Comparison of ENCODE assay signal across 20 cellular contexts in the genomic region with DNA sequence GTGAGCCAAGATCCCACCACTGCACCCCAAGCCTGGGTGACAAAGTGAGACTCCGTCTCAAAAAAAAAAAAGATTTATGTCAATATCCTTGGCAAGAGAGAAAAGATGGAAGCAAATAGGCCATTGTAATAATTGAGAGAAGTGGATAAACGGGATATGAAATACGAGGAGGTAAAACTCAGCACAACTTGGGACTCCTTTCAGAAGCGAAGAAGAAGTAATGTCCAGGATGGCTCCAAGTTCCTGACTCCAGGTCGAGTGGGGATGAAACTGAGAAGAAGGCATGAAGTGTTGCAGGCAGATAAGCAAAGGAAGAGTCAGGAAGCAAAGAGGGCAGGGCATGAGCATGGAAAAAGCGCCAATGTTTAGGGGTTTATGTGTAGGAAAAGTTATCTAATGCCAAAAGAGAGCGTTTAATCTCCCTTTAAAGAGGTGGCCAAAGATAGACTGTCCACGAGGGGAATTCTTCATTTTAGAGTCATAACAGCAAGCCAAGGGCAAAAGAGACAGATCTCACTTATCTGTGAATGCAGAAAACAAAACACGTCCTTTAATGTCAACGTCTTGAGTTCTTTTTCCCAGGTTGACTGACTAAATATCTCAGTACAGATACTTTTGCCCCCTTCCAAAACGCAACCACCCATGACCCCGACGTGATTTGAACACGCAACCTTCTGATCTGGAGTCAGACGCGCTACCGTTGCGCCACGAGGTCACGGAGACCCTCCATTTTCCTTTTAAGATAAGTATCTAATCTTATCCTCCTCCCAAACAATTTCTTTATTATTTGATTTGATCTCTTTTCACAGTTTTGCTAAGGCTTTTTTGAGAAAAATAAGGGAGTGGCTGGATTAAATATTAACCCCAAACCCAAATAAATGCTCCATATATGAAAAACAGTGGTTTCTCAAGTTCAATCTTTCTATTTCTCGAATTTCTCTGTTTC. TPM values are rescaled to one million over a fixed set of nuclear protein-coding genes. Genes with fewer than 3 reads are reported as not detected.
DNase-seq lines count a peak whose midpoint lies in the region; ATAC-seq and TF ChIP-seq lines count a peak whose summit lies in the region.
"Had no signal": no experiment of that assay in that cellular context is flagged by ENCODE, and none has a peak within 500 bp of the region (broad histone marks: within the 10 kb centered on the region; RNA-seq: fewer than 3 reads in every experiment).

No MANE protein-coding gene starts in this region.

- no peaks in the 10 kb centered on the region; the same call in 1 of the 2 replicates for H3K4me1 ChIP-seq in HUES64 (ENCODE audit: insufficient read depth, low read length)
- H3K4me1 ChIP-seq in endodermal cell (ENCODE audit: control insufficient read depth, insufficient read depth, low read length), result no peaks in the 10 kb centered on the region
- H3K4me1 ChIP-seq: pancreas, thyroid gland had no signal

- H3K9me3 ChIP-seq in HUES64 (ENCODE audit: insufficient read depth, low read depth, low read length) (no peaks in the 10 kb centered on the region), endodermal cell (ENCODE audit: control insufficient read depth, low read length) (no peaks in the 10 kb centered on the region)
- H3K9me3 ChIP-seq: heart right ventricle, pancreas, thyroid gland had no signal

- no peak for ATAC-seq in HG02642 (IDR thresholded peaks at IDR 0.05; ENCODE audit: poor library complexity, unreplicated experiment)
- ATAC-seq: heart right ventricle, pancreas had no signal

- peaks cover 10% of the 10 kb centered on the region; the same call in 1 of the 2 replicates for H3K27me3 ChIP-seq in HUES64 (ENCODE audit: insufficient read depth, low read length)
- no peaks in the 10 kb centered on the region for H3K27me3 ChIP-seq in endodermal cell (ENCODE audit: control insufficient read depth, insufficient read depth, low read length, poor library complexity, severe bottlenecking)

- H3K27me3 Mint-ChIP-seq in endodermal cell (ENCODE audit: insufficient read depth) (peaks cover 2% of the 10 kb centered on the region), nephron progenitor cell (ENCODE audit: low read depth, poor library complexity) (peaks cover 41% of the 10 kb centered on the region)

- H3K4me3 Mint-ChIP-seq in endodermal cell (peak overlapping the region; percentile 78), nephron progenitor cell (peak overlapping the region; percentile 61)

- H3K4me1 Mint-ChIP-seq in endodermal cell (peaks cover 13% of the 10 kb centered on the region), nephron progenitor cell (peaks cover 41% of the 10 kb centered on the region)

- H3K27ac Mint-ChIP-seq in endodermal cell (peak overlapping the region; percentile 17), nephron progenitor cell (peak overlapping the region; percentile 1)
- H3K27ac Mint-ChIP-seq: T-helper 2 cell treated with Interferon-gamma antibody and Interleukin-4, amounts not matched to agents 5 μg/mL and 100 μg/mL, for 36 hours had no signal

- WGBS in HUES64, result 30% methylated on average over 21 of the region's 21 CpGs
- 40 to 71% methylated on average over 10 to 21 of the region's 21 CpGs for WGBS in endodermal cell (ENCODE audit: insufficient coverage in 1 of 2, insufficient read length in 1 of 2), 2 experiments

- TF ChIP-seq CTCF in endodermal cell (conservative IDR thresholded peaks at IDR 0.05), result no peak
- no peak for TF ChIP-seq CTCF in nephron progenitor cell (IDR thresholded peaks at IDR 0.05)

- H3K9ac ChIP-seq in HUES64 (ENCODE audit: low read depth, low read length) (peak overlapping the region; percentile 22; the same call in 1 of the 2 replicates), endodermal cell (ENCODE audit: extremely low read depth, low read length, poor library complexity, severe bottlenecking) (no peak overlapping the region)

- H3K36me3 Mint-ChIP-seq in endodermal cell (ENCODE audit: low read depth) (no peaks in the 10 kb centered on the region), nephron progenitor cell (ENCODE audit: low read depth) (no peaks in the 10 kb centered on the region)

- H3K36me3 ChIP-seq in HUES64 (ENCODE audit: insufficient read depth, low read length) (no peaks in the 10 kb centered on the region), endodermal cell (ENCODE audit: control insufficient read depth, insufficient read depth, low read length) (no peaks in the 10 kb centered on the region)
- H3K36me3 ChIP-seq: heart right ventricle, pancreas, thyroid gland had no signal

- H3K4me3 ChIP-seq in HUES64 (ENCODE audit: low read length) (peak overlapping the region; percentile 85), endodermal cell (ENCODE audit: low read length) (peak overlapping the region; percentile 79)
- H3K4me3 ChIP-seq: heart right ventricle, pancreas, thyroid gland had no signal

- H3K9me3 Mint-ChIP-seq in endodermal cell, result no peaks in the 10 kb centered on the region
- no peaks in the 10 kb centered on the region for H3K9me3 Mint-ChIP-seq in nephron progenitor cell
- H3K9me3 Mint-ChIP-seq: T-helper 2 cell treated with Interferon-gamma antibody and Interleukin-4, amounts not matched to agents 5 μg/mL and 100 μg/mL, for 36 hours had no signal

- H3K27ac ChIP-seq in HUES64 (ENCODE audit: low read depth, low read length) (peak overlapping the region; percentile 3; the same call in 1 of the 2 replicates), endodermal cell (ENCODE audit: low read depth, low read length) (no peak overlapping the region)
- H3K27ac ChIP-seq: dorsolateral prefrontal cortex, heart right ventricle, HL-60, pancreas, thyroid gland had no signal

- DNase-seq in ELR (ENCODE audit: low read depth) (peak; percentile 42), endodermal cell (peak; percentile 76), nephron progenitor cell (no peak), HuH-7.5 (ENCODE audit: low spot score) (no peak)
- DNase-seq in stimulated activated naive CD4-positive, alpha-beta T cell treated with Interleukin-2 at 50 U/mL for 16 hours (lab: John Stamatoyannopoulos, UW), result no peak
- DNase-seq: activated CD4-positive, alpha-beta T cell treated with anti-CD3 and anti-CD28 coated beads for 1 hour; activated naive CD4-positive, alpha-beta T cell treated with Interleukin-2 at 50 U/mL for 16 hours; DMS153; dorsolateral prefrontal cortex; heart right ventricle; NCI-H1436; NCI-H226; pancreas; SHP77 treated with DMSO at 0.1 percent for 48 hours; stimulated activated CD4-positive, alpha-beta T cell treated with anti-CD3 and anti-CD28 coated beads, Interleukin-4, amount 100 ng/mL, for 24 hours; thyroid gland had no signal

RNA-seq across cellular contexts. Expression of a gene that starts 46.3 kb away (rescaled TPM):
- 1.00 TPM for polyA plus RNA-seq in HUES64 (2013, experiment 1 of 2)
- polyA plus RNA-seq in HUES64 (2013, experiment 2 of 2), result 1.8 TPM
- 1 to 10 TPM; 2.1 to 3.6 TPM for total RNA-seq in endodermal cell
- polyA plus RNA-seq in endodermal cell (2013, experiment 1 of 2), result 4.9 TPM
- polyA plus RNA-seq in endodermal cell (2013, experiment 2 of 2), result 2.8 TPM

Comparison
In these comparisons a context has a peak if more than half of its experiments do, and no peak if none do; other contexts are left out.
1. DNase-seq: peak in ELR (single experiment) and endodermal cell (single experiment); none in nephron progenitor cell (single experiment), stimulated activated naive CD4-positive, alpha-beta T cell treated with Interleukin-2 at 50 U/mL for 16 hours (single experiment) and HuH-7.5 (single experiment).